Comparison of ENCODE assay signal across 11 cellular contexts in the genomic region with DNA sequence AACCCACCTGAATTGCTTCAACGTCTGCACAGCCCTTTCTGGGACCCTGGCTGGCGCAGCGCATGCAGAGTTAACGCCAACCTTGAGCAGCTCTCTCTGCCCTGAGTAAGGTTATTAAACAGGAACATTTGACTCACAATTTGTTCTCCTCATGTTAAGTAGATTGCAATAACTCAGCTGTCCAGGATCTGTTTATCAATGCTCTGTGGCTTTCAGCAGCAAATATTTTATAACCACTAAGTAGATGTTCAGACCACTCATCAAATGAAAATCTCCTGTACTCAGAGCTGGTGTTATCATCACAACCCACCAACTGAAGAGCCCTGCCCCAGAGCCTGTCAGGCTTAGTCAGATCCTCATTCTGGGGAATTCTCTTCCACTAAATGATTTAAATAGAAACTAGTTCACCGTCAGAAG.
DNase-seq lines count a peak whose midpoint lies in the region; ATAC-seq, FAIRE-seq and TF ChIP-seq lines count a peak whose summit lies in the region.
"Had no signal": no experiment of that assay in that cellular context is flagged by ENCODE, and none has a peak within 500 bp of the region (broad histone marks: within the 10 kb centered on the region; RNA-seq: fewer than 3 reads in every experiment).

No MANE protein-coding gene starts in this region.

- TF ChIP-seq RAD21 in GM12878 (IDR thresholded peaks at IDR 0.05; ENCODE audit: insufficient read depth, low read depth, low read length): no peak

- no peak overlapping the region for H4K91ac ChIP-seq in mesenchymal stem cell (ENCODE audit: low read length)

- in situ Hi-C loops in GM12878 (cut with MboI): no loop called here

- H3K36me3 ChIP-seq in GM12878 (ENCODE audit: control insufficient read depth in 2 of 2, insufficient read depth in 2 of 2, low read length in 1 of 2): no peaks in the 10 kb centered on the region
- no peaks in the 10 kb centered on the region for H3K36me3 ChIP-seq in mesenchymal stem cell (ENCODE audit: control insufficient read depth in 1 of 2, insufficient read depth in 2 of 2, low read depth in 1 of 2, low read length in 2 of 2)
- no peaks in the 10 kb centered on the region for H3K36me3 ChIP-seq in small intestine (ENCODE audit: control insufficient read depth in 2 of 2, insufficient read depth in 2 of 2, low read length in 2 of 2)
- H3K36me3 ChIP-seq: transverse colon had no signal

- H3K79me1 ChIP-seq in mesenchymal stem cell (replicated peaks; ENCODE audit: low read length, poor library complexity, severe bottlenecking): no peaks in the 10 kb centered on the region

- H3K4me1 ChIP-seq in GM12878 (ENCODE audit: control insufficient read depth, insufficient read depth, low read length) (no peaks in the 10 kb centered on the region), mesenchymal stem cell (ENCODE audit: control insufficient read depth, insufficient read depth, low read depth, low read length) (peaks cover 3% of the 10 kb centered on the region), small intestine (ENCODE audit: control insufficient read depth in 2 of 2, insufficient read depth in 1 of 2, low read depth in 1 of 2, low read length in 1 of 2) (no peaks in the 10 kb centered on the region)

- intact Hi-C loops in GM12878 (cut with micrococcal nuclease; ENCODE audit: unreplicated experiment): no loop called here

- H3K9me3 ChIP-seq in GM12878 (replicated peaks; ENCODE audit: control insufficient read depth, insufficient read depth, low read length) (no peaks in the 10 kb centered on the region), mesenchymal stem cell (ENCODE audit: control insufficient read depth, low read length) (no peaks in the 10 kb centered on the region), small intestine (ENCODE audit: control insufficient read depth, low read depth) (no peaks in the 10 kb centered on the region)
- H3K9me3 ChIP-seq: transverse colon had no signal

- TF ChIP-seq EP300 in GM12878 (IDR thresholded peaks at IDR 0.05; ENCODE audit: borderline replicate concordance in 1 of 2, control insufficient read depth in 1 of 2, low read depth in 2 of 2, low read length in 2 of 2): no peak

- POLR2A ChIA-PET in GM12878 (lab: Charles Lee) (no interaction called here), HEK293T (lab: Yijun Ruan, JAX) (no interaction called here)

- RAD21 ChIA-PET in GM12878 (lab: Charles Lee; ENCODE audit: unreplicated experiment): no interaction called here

- ATAC-seq in GM12878 (peak; percentile 27), GM18867 (IDR thresholded peaks at IDR 0.05; ENCODE audit: unreplicated experiment) (no peak), HG02970 (IDR thresholded peaks at IDR 0.05; ENCODE audit: low FRiP score, unreplicated experiment) (no peak)

- H3K27me3 ChIP-seq in GM12878 (replicated peaks in 1 of 2; ENCODE audit: control insufficient read depth in 2 of 2, insufficient read depth in 2 of 2, low read length in 1 of 2) (no peaks in the 10 kb centered on the region), mesenchymal stem cell (ENCODE audit: control insufficient read depth in 1 of 2, insufficient read depth in 1 of 2, low read length in 2 of 2) (peaks cover 0 to 38% of the 10 kb centered on the region in 2 experiments), small intestine (ENCODE audit: control insufficient read depth in 2 of 2, insufficient read depth in 2 of 2, low read length in 2 of 2) (no peaks in the 10 kb centered on the region)
- H3K27me3 ChIP-seq: transverse colon had no signal

- no peak overlapping the region for H2AK5ac ChIP-seq in mesenchymal stem cell (ENCODE audit: low read length, severe bottlenecking)

- 52% methylated on average over 5 of the region's 5 CpGs for WGBS in GM12878 (ENCODE audit: insufficient coverage, insufficient replicate concordance, low lambda C conversion rate, missing lambda C conversion rate)
- WGBS in mesenchymal stem cell: 3% methylated on average over 4 of the region's 5 CpGs
- 82 to 91% (median 83%) methylated on average over 5 of the region's 5 CpGs for WGBS in small intestine, 3 donors

- no peak overlapping the region for H2BK12ac ChIP-seq in mesenchymal stem cell (ENCODE audit: low read length in 2 of 2)

- H3K23ac ChIP-seq in mesenchymal stem cell (ENCODE audit: low read length in 2 of 2): no peak overlapping the region

- DNase-seq in AG20443 (ENCODE audit: low spot score) (peak; percentile 41), HS-27A (ENCODE audit: low read depth) (peak; percentile 19), GM12878 (ENCODE audit: low read depth, low spot score) (no peak), mesenchymal stem cell (peak; percentile 98), small intestine (no peak), HEK293T (ENCODE audit: extremely low spot score) (no peak)
- DNase-seq: kidney, SHP77 treated with DMSO at 0.1 percent for 48 hours, transverse colon had no signal

- FAIRE-seq in GM12878 (lab: Jason Lieb, UNC) (no peak), small intestine (lab: Jason Lieb, UNC) (no peak)
- FAIRE-seq: kidney had no signal

- no peak overlapping the region for H2BK15ac ChIP-seq in mesenchymal stem cell (ENCODE audit: low read depth, poor library complexity, severe bottlenecking)

- no peak overlapping the region for H3K14ac ChIP-seq in mesenchymal stem cell (ENCODE audit: low read length in 2 of 2)

- CTCF ChIA-PET in GM12878 (lab: Yijun Ruan, JAX) (no interaction called here), HEK293T (lab: Yijun Ruan, JAX) (interaction anchor here (0.6 kb wide), 1 partner anchor 385 kb away, joined by 3 read pairs; no protein-coding TSS in a partner anchor)

- no peak overlapping the region for H3K9ac ChIP-seq in GM12878 (ENCODE audit: control insufficient read depth, insufficient read depth, low read length)
- H3K9ac ChIP-seq in mesenchymal stem cell (ENCODE audit: low read length): peak overlapping the region; percentile 34

- H3K4me3 ChIP-seq in GM12878 (no peak overlapping the region), mesenchymal stem cell (ENCODE audit: insufficient read depth in 1 of 2, low read depth in 1 of 2, low read length in 2 of 2) (no peak overlapping the region), small intestine (ENCODE audit: low read depth in 1 of 2, low read length in 2 of 2) (no peak overlapping the region)
- H3K4me3 ChIP-seq: transverse colon had no signal

- no peak overlapping the region for H3K18ac ChIP-seq in mesenchymal stem cell (ENCODE audit: low read depth in 1 of 2, low read length in 2 of 2)

- H3K79me2 ChIP-seq in GM12878 (ENCODE audit: control insufficient read depth, insufficient read depth, low read length): no peaks in the 10 kb centered on the region

- no peak overlapping the region for H3K27ac ChIP-seq in GM12878 (ENCODE audit: control insufficient read depth, insufficient read depth)
- H3K27ac ChIP-seq in mesenchymal stem cell (ENCODE audit: low read length, poor library complexity, severe bottlenecking): no peak overlapping the region
- no peak overlapping the region for H3K27ac ChIP-seq in small intestine (ENCODE audit: low read depth in 1 of 2, low read length in 1 of 2)

- BruUV-seq in GM12878 (replicated peaks; lab: Mats Ljungman, UMichigan): no TSS peak

- SMC1A ChIA-PET in GM12878 (lab: Charles Lee; ENCODE audit: uncharacterized antibody, unreplicated experiment): no interaction called here

- H2AFZ ChIP-seq in GM12878 (ENCODE audit: control insufficient read depth, low read depth, low read length) (no peak overlapping the region), mesenchymal stem cell (ENCODE audit: low read depth, low read length) (no peak overlapping the region)

- no peak for TF ChIP-seq CTCF in GM12878 (IDR thresholded peaks at IDR 0.05 in 2 of 3, conservative IDR thresholded peaks at IDR 0.05 in 1 of 3; ENCODE audit: control insufficient read depth in 2 of 3, extremely low read depth in 1 of 3, insufficient read depth in 1 of 3, low read depth in 3 of 3, low read length in 3 of 3)

- H2BK120ac ChIP-seq in mesenchymal stem cell (ENCODE audit: low read depth, low read length): no peak overlapping the region

- H3K4me2 ChIP-seq in GM12878 (ENCODE audit: control insufficient read depth, insufficient read depth): no peak overlapping the region
- no peak overlapping the region for H3K4me2 ChIP-seq in mesenchymal stem cell (ENCODE audit: low read length, poor library complexity, severe bottlenecking)

- no peak overlapping the region for H2BK5ac ChIP-seq in mesenchymal stem cell (ENCODE audit: low read depth, low read length, poor library complexity, severe bottlenecking)

- H3K4ac ChIP-seq in mesenchymal stem cell (ENCODE audit: low read depth in 1 of 2, low read length in 2 of 2): no peak overlapping the region

- no peak for TF ChIP-seq POLR2A in GM12878 (IDR thresholded peaks at IDR 0.05; ENCODE audit: low read depth, low read length)

- no peaks in the 10 kb centered on the region for H4K20me1 ChIP-seq in GM12878 (ENCODE audit: control insufficient read depth, insufficient read depth)

- no peak overlapping the region for H4K8ac ChIP-seq in mesenchymal stem cell (ENCODE audit: low read length)

TF ChIP-seq in GM12878, 131 proteins besides CTCF, POLR2A, EP300 and RAD21:
- TF ChIP-seq MEF2B (IDR thresholded peaks at IDR 0.05; ENCODE audit: partially characterized antibody, poor library complexity, severe bottlenecking) (no peak), POLR2AphosphoS5 (IDR thresholded peaks at IDR 0.05; ENCODE audit: low read length) (no peak), PAX8 (IDR thresholded peaks at IDR 0.05) (no peak)
TF ChIP-seq in GM12878: peak in this region for 0.

TF ChIP-seq in HEK293T, 16 proteins besides CTCF, POLR2A, EP300 and RAD21:
- no peak for TF ChIP-seq L3MBTL2 (conservative IDR thresholded peaks at IDR 0.05)
- TF ChIP-seq BHLHE40 (IDR thresholded peaks at IDR 0.05; ENCODE audit: borderline replicate concordance): no peak
- no peak for TF ChIP-seq ZNF384 (IDR thresholded peaks at IDR 0.05)
- no peak for TF ChIP-seq FOXM1 (IDR thresholded peaks at IDR 0.05; ENCODE audit: borderline replicate concordance)
- no peak for TF ChIP-seq SUZ12 (IDR thresholded peaks at IDR 0.05)
- TF ChIP-seq, protein P1, sequence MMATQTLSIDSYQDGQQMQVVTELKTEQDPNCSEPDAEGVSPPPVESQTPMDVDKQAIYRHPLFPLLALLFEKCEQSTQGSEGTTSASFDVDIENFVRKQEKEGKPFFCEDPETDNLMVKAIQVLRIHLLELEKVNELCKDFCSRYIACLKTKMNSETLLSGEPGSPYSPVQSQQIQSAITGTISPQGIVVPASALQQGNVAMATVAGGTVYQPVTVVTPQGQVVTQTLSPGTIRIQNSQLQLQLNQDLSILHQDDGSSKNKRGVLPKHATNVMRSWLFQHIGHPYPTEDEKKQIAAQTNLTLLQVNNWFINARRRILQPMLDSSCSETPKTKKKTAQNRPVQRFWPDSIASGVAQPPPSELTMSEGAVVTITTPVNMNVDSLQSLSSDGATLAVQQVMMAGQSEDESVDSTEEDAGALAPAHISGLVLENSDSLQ (IDR thresholded peaks at IDR 0.05): no peak
- TF ChIP-seq TARDBP (IDR thresholded peaks at IDR 0.05): no peak
- no peak for TF ChIP-seq ELF4 (IDR thresholded peaks at IDR 0.05)
- no peak for TF ChIP-seq FOXA1 (IDR thresholded peaks at IDR 0.05)
- no peak for TF ChIP-seq FOXK2 (IDR thresholded peaks at IDR 0.05)
- no peak for TF ChIP-seq NFRKB (IDR thresholded peaks at IDR 0.05)
- no peak for TF ChIP-seq LEF1 (IDR thresholded peaks at IDR 0.05; ENCODE audit: borderline replicate concordance)

Comparison
In these comparisons a context has a peak if more than half of its experiments do, and no peak if none do; other contexts are left out.
1. DNase-seq: peak in AG20443 (single experiment), HS-27A (single experiment) and mesenchymal stem cell (single experiment); none in GM12878 (single experiment), small intestine (single experiment) and HEK293T (single experiment).